Comparison of ENCODE assay signal across 21 cellular contexts in the genomic region with DNA sequence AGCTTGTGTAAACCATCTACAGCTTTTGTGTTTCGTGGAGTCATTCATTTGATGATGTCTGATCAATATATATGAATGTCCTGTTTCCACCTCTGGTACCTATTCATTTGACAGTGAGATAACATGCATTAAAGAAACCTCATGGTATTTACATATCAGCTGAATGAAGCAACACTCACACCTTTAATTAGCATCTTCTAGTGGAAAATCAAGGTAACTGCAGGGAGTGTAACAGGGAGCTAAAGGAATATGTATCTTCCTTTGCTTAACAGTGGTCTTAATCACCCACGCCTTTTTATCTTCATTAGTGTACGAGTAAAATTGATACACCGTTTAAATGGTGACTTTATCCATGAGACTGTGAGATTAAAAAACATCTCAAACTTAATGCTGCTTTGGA. TPM values are rescaled to one million over a fixed set of nuclear protein-coding genes. Genes with fewer than 3 reads are reported as not detected.
DNase-seq lines count a peak whose midpoint lies in the region; ATAC-seq, FAIRE-seq and TF ChIP-seq lines count a peak whose summit lies in the region.
"Had no signal": no experiment of that assay in that cellular context is flagged by ENCODE, and none has a peak within 500 bp of the region (broad histone marks: within the 10 kb centered on the region; RNA-seq: fewer than 3 reads in every experiment).

No MANE protein-coding gene starts in this region.

- TF ChIP-seq RAD21 in A549 (conservative IDR thresholded peaks at IDR 0.05 in 1 of 2, IDR thresholded peaks at IDR 0.05 in 1 of 2) = no peak

- ATAC-seq in A549 (peak; percentile 24 to 50; a peak in 1 of 6 replicates), HG03196 (IDR thresholded peaks at IDR 0.05; ENCODE audit: unreplicated experiment) (no peak), GM18517 (IDR thresholded peaks at IDR 0.05; ENCODE audit: unreplicated experiment) (no peak)
- ATAC-seq: left cardiac atrium, psoas muscle had no signal

- TF ChIP-seq CTCF in A549 (IDR thresholded peaks at IDR 0.05) (no peak), GM12873 (IDR thresholded peaks at IDR 0.05; ENCODE audit: insufficient read depth, low read depth, low read length, missing control alignments) (peak; percentile 25), epithelial cell of proximal tubule (conservative IDR thresholded peaks at IDR 0.05; ENCODE audit: low read depth, low read length) (peak; percentile 42)

- no peak overlapping the region for H3K4me2 ChIP-seq in A549

- WGBS in A549 (ENCODE audit: missing lambda C conversion rate) = 88% methylated on average over 4 of the region's 4 CpGs

- DNase-seq in A549 (ENCODE audit: low read depth in 1 of 2, low spot score in 1 of 2) (no peak), NCI-H69 (lab: John Stamatoyannopoulos, UW) (peak; percentile 30), epithelial cell of proximal tubule (ENCODE audit: low read depth) (no peak), hypothalamus (lab: John Stamatoyannopoulos, UW) (no peak), posterior vena cava (ENCODE audit: low spot score) (no peak)
- DNase-seq: activated naive CD4-positive, alpha-beta T cell treated with anti-CD3 and anti-CD28 coated beads for 36 hours; brain microvascular endothelial cell; DMS79 treated with DMSO at 0.1 percent for 48 hours; effector CD8-positive, alpha-beta T cell; left cardiac atrium; MG63; NCI-H2081; OCI-M1; psoas muscle; stimulated activated CD4-positive, alpha-beta T cell treated with anti-CD3 and anti-CD28 coated beads, Interleukin-1b, Interleukin-23, amount 100 ng/mL, for 48 hours; stimulated activated CD8-positive, alpha-beta memory T cell treated with anti-CD3 and anti-CD28 coated beads, Interleukin-4, amount 100 ng/mL, for 48 hours had no signal

- POLR2A ChIA-PET in A549 (lab: Yijun Ruan, JAX) = no interaction called here

- TF ChIP-seq EP300 in A549 (IDR thresholded peaks at IDR 0.05) = no peak

- H3K27ac ChIP-seq in A549 = no peak overlapping the region
- H3K27ac ChIP-seq: brain microvascular endothelial cell, HL-60, psoas muscle, tibial nerve had no signal

- CTCF ChIA-PET in A549 (lab: Yijun Ruan, JAX) = interaction anchor here (1.0 to 2.1 kb wide), 4 partner anchors 12 to 383 kb away, joined by 3 to 7 read pairs (median 4); no protein-coding TSS in a partner anchor

- no peaks in the 10 kb centered on the region for H3K4me1 ChIP-seq in A549
- H3K4me1 ChIP-seq: psoas muscle, tibial nerve had no signal

- intact Hi-C loops in posterior vena cava (cut with DNase I) = no loop called here

- H3K9me3 ChIP-seq in A549 = no peaks in the 10 kb centered on the region
- H3K9me3 ChIP-seq: MG63, psoas muscle, tibial nerve had no signal

- no peak for FAIRE-seq in A549 (lab: Jason Lieb, UNC)

- H3K4me3 ChIP-seq in A549 (no peak overlapping the region), epithelial cell of proximal tubule (ENCODE audit: low read depth, low read length) (no peak overlapping the region)
- H3K4me3 ChIP-seq: MG63, psoas muscle, tibial nerve had no signal

- TF ChIP-seq POLR2A in A549 (IDR thresholded peaks at IDR 0.05; ENCODE audit: low read length) = no peak

TF ChIP-seq in A549, 52 proteins besides CTCF, POLR2A, EP300 and RAD21:
- no peak for TF ChIP-seq SMC3 (IDR thresholded peaks at IDR 0.05)
- TF ChIP-seq, protein P1, sequence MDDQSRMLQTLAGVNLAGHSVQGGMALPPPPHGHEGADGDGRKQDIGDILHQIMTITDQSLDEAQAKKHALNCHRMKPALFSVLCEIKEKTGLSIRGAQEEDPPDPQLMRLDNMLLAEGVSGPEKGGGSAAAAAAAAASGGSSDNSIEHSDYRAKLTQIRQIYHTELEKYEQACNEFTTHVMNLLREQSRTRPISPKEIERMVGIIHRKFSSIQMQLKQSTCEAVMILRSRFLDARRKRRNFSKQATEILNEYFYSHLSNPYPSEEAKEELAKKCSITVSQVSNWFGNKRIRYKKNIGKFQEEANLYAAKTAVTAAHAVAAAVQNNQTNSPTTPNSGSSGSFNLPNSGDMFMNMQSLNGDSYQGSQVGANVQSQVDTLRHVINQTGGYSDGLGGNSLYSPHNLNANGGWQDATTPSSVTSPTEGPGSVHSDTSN (IDR thresholded peaks at IDR 0.05) = no peak
- TF ChIP-seq JUN (IDR thresholded peaks at IDR 0.05) = no peak
- no peak for TF ChIP-seq RARB (CRISPR knock-in tag; IDR thresholded peaks at IDR 0.05)
- TF ChIP-seq, protein P2, sequence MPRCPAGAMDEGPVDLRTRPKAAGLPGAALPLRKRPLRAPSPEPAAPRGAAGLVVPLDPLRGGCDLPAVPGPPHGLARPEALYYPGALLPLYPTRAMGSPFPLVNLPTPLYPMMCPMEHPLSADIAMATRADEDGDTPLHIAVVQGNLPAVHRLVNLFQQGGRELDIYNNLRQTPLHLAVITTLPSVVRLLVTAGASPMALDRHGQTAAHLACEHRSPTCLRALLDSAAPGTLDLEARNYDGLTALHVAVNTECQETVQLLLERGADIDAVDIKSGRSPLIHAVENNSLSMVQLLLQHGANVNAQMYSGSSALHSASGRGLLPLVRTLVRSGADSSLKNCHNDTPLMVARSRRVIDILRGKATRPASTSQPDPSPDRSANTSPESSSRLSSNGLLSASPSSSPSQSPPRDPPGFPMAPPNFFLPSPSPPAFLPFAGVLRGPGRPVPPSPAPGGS (IDR thresholded peaks at IDR 0.05) = no peak

RNA-seq across cellular contexts. Expression of a gene that starts 15.6 kb away (rescaled TPM):
- 34.2 and 42.6 TPM in 2 replicates for polyA plus RNA-seq in A549 (2011; rRNA removed)
- polyA plus RNA-seq in A549 (2012; cell fraction: cytosol; rRNA removed) = 6.6 and 7.1 TPM in 2 replicates
- 8.0 and 10.7 TPM in 2 replicates for polyA plus RNA-seq in A549 (2012; cell fraction: nucleus; rRNA removed)
- 33.9 to 38.4 TPM (median 36.2 TPM) in 3 replicates for polyA plus RNA-seq in A549 (2017; fragmentation: RNase III; extraction: RNeasy Plus Mini Kit Qiagen cat#74134 plus additional on column Dnase treatment)
- polyA minus RNA-seq in A549 (2011; rRNA and poly(A)+ RNA removed) = 46.6 and 53.4 TPM in 2 replicates
- total RNA-seq in epithelial cell of proximal tubule = 63.7 and 68.7 TPM in 2 replicates
- 10 to 100 TPM; 23.5 to 23.6 TPM for total RNA-seq in posterior vena cava

Comparison
In these comparisons a context has a peak if more than half of its experiments do, and no peak if none do; other contexts are left out.
1. ATAC-seq: peak in A549 (2 of 2); none in HG03196 (single experiment) and GM18517 (single experiment).